ENCODE assay signal across 1 cellular context in genomic region chr11:10322830-10323792, GRCh38.
TF ChIP-seq lines count a peak whose summit lies in the region.

No MANE protein-coding gene starts in this region.

TF ChIP-seq in HCT116, 20 proteins besides CTCF, POLR2A, EP300 and RAD21 (continued from another document):
- TF ChIP-seq CEBPB (IDR thresholded peaks at IDR 0.05; ENCODE audit: low read depth) (no peak), FOSL1 (IDR thresholded peaks at IDR 0.05; ENCODE audit: low read depth) (peak; percentile 92), ZBTB33 (IDR thresholded peaks at IDR 0.05; ENCODE audit: extremely low read depth, insufficient replicate concordance, low read length) (no peak), EZH2phosphoT487 (IDR thresholded peaks at IDR 0.05; ENCODE audit: borderline replicate concordance) (no peak)
